ENCODE assay signal across 8 cellular contexts in genomic region chr5:179624841-179625271, GRCh38. TPM values are rescaled to one million over a fixed set of nuclear protein-coding genes. Genes with fewer than 3 reads are reported as not detected.
DNase-seq lines count a peak whose midpoint lies in the region; ATAC-seq and TF ChIP-seq lines count a peak whose summit lies in the region.

No MANE protein-coding gene starts in this region.

- H3F3A ChIP-seq in SU-DHL-6 (ENCODE audit: insufficient read depth) = peaks cover 24% of the 10 kb centered on the region

- no peaks in the 10 kb centered on the region for H3K27me3 ChIP-seq in SU-DHL-6 (ENCODE audit: low read length)

- H3K4me1 Mint-ChIP-seq in glutamatergic neuron (ENCODE audit: low read depth, unreplicated experiment) = peaks cover 16% of the 10 kb centered on the region
- peaks cover 50% of the 10 kb centered on the region for H3K4me1 Mint-ChIP-seq in stimulated activated effector memory CD8-positive, alpha-beta T cell treated with anti-CD3 and anti-CD28 coated beads, Interleukin-12 subunit alpha, Interleukin-12 subunit beta, amount 100 ng/mL, for 72 hours

- TF ChIP-seq CTCF in SU-DHL-6 (IDR thresholded peaks at IDR 0.05; ENCODE audit: insufficient read depth, low read length, poor library complexity, severe bottlenecking) (no peak), glutamatergic neuron (IDR thresholded peaks at IDR 0.05; ENCODE audit: partially characterized antibody, unreplicated experiment) (no peak)

- H3K27ac Mint-ChIP-seq in glutamatergic neuron (ENCODE audit: unreplicated experiment) = peak overlapping the region; percentile 98
- H3K27ac Mint-ChIP-seq in stimulated activated effector memory CD8-positive, alpha-beta T cell treated with anti-CD3 and anti-CD28 coated beads, Interleukin-12 subunit alpha, Interleukin-12 subunit beta, amount 100 ng/mL, for 72 hours = peak overlapping the region; percentile 100

- H2AFZ ChIP-seq in SU-DHL-6 (ENCODE audit: low read depth, low read length, severe bottlenecking) = peak overlapping the region; percentile 88

- peak overlapping the region; percentile 100; the same call in 1 of the 2 replicates for H3K9ac ChIP-seq in SU-DHL-6 (ENCODE audit: low read length)

- no peaks in the 10 kb centered on the region for H3K9me2 ChIP-seq in SU-DHL-6 (replicated peaks; ENCODE audit: insufficient read depth, low read length)

- H3K9me3 Mint-ChIP-seq in glutamatergic neuron (ENCODE audit: unreplicated experiment) = peaks cover 17% of the 10 kb centered on the region
- no peaks in the 10 kb centered on the region for H3K9me3 Mint-ChIP-seq in stimulated activated effector memory CD8-positive, alpha-beta T cell treated with anti-CD3 and anti-CD28 coated beads, Interleukin-12 subunit alpha, Interleukin-12 subunit beta, amount 100 ng/mL, for 72 hours

- ATAC-seq in stimulated activated effector memory CD8-positive, alpha-beta T cell treated with anti-CD3 and anti-CD28 coated beads, Interleukin-12 subunit alpha, Interleukin-12 subunit beta, amount 100 ng/mL, for 72 hours = no peak
- no peak for ATAC-seq in GM19324 (IDR thresholded peaks at IDR 0.05; ENCODE audit: low FRiP score, unreplicated experiment)
- no peak for ATAC-seq in HG03097 (IDR thresholded peaks at IDR 0.05; ENCODE audit: low FRiP score, unreplicated experiment)

- no peaks in the 10 kb centered on the region for H3K9me3 ChIP-seq in SU-DHL-6 (ENCODE audit: insufficient read depth, low read length)

- no peak overlapping the region for H3K4me3 ChIP-seq in SU-DHL-6 (ENCODE audit: insufficient read depth, low read length, poor library complexity, severe bottlenecking)

- peaks cover 34% of the 10 kb centered on the region for H3K79me2 ChIP-seq in SU-DHL-6 (ENCODE audit: insufficient read depth, low read length)

- no peak overlapping the region for H3K27ac ChIP-seq in SU-DHL-6 (ENCODE audit: low read depth, low read length)

- H3K4me2 ChIP-seq in SU-DHL-6 (ENCODE audit: low read depth, low read length, poor library complexity, severe bottlenecking) = peak overlapping the region; percentile 71

- peaks cover 9% of the 10 kb centered on the region for H3K36me3 Mint-ChIP-seq in glutamatergic neuron (ENCODE audit: unreplicated experiment)
- peaks cover 49% of the 10 kb centered on the region for H3K36me3 Mint-ChIP-seq in stimulated activated effector memory CD8-positive, alpha-beta T cell treated with anti-CD3 and anti-CD28 coated beads, Interleukin-12 subunit alpha, Interleukin-12 subunit beta, amount 100 ng/mL, for 72 hours

- H3K36me3 ChIP-seq in SU-DHL-6 (ENCODE audit: low read length) = peaks cover 27% of the 10 kb centered on the region

- H3K4me3 Mint-ChIP-seq in glutamatergic neuron (ENCODE audit: unreplicated experiment) = peak overlapping the region; percentile 91
- H3K4me3 Mint-ChIP-seq in stimulated activated effector memory CD8-positive, alpha-beta T cell treated with anti-CD3 and anti-CD28 coated beads, Interleukin-12 subunit alpha, Interleukin-12 subunit beta, amount 100 ng/mL, for 72 hours = peak overlapping the region; percentile 96

- peaks cover 27% of the 10 kb centered on the region for H4K20me1 ChIP-seq in SU-DHL-6 (ENCODE audit: low read depth, low read length)

- H3K27me3 Mint-ChIP-seq in glutamatergic neuron (ENCODE audit: unreplicated experiment) = peaks cover 16% of the 10 kb centered on the region

- DNase-seq in NCI-H2171 treated with DMSO at 0.1 percent for 48 hours (lab: John Stamatoyannopoulos, UW) = peak; percentile 4
- no peak for DNase-seq in NCI-H2171 (lab: John Stamatoyannopoulos, UW)
- no peak for DNase-seq in glutamatergic neuron
- no peak for DNase-seq in stimulated activated effector memory CD8-positive, alpha-beta T cell treated with anti-CD3 and anti-CD28 coated beads, Interleukin-12 subunit alpha, Interleukin-12 subunit beta, amount 100 ng/mL, for 72 hours (ENCODE audit: low spot score in 2 of 2)
- no peak for DNase-seq in HuH-7.5 (ENCODE audit: low spot score)

RNA-seq across cellular contexts. Expression of gene HNRNPH1, which starts 1.4 kb away (rescaled TPM):
- total RNA-seq in glutamatergic neuron (ENCODE audit: unreplicated experiment) = 1,021 TPM

RNA-seq across cellular contexts. Expression of gene CBY3, which starts 56.0 kb away (rescaled TPM):
- total RNA-seq in glutamatergic neuron (ENCODE audit: unreplicated experiment) = not detected
